ENCODE assay signal across 1 cellular context in the genomic region with DNA sequence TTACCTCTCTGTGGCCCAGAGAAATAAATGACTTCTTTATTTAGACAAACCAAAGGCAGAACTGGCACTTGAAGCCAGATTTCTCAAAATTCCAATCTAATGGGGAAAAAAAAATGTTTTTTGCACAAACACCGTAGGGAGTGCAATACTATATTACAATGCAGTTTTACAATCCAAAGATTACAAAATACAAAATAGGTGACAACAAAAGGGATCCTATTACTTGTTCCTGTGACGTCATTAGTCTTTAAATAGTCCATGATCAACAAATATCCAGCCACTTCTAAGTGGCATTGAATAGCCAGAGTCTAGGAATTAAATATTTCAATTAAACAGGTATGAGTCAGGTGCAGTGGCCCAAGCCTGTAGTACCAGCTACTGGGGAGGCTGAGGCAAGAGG.
TF ChIP-seq lines count a peak whose summit lies in the region.

No MANE protein-coding gene starts in this region.

TF ChIP-seq in IMR-90, 13 proteins besides CTCF, POLR2A, EP300 and RAD21:
- no peak for TF ChIP-seq CEBPB (IDR thresholded peaks at IDR 0.05; ENCODE audit: low read depth, low read length)
- TF ChIP-seq MXI1 (IDR thresholded peaks at IDR 0.05; ENCODE audit: borderline replicate concordance, low read depth, low read length), result no peak
- TF ChIP-seq, protein P1, sequence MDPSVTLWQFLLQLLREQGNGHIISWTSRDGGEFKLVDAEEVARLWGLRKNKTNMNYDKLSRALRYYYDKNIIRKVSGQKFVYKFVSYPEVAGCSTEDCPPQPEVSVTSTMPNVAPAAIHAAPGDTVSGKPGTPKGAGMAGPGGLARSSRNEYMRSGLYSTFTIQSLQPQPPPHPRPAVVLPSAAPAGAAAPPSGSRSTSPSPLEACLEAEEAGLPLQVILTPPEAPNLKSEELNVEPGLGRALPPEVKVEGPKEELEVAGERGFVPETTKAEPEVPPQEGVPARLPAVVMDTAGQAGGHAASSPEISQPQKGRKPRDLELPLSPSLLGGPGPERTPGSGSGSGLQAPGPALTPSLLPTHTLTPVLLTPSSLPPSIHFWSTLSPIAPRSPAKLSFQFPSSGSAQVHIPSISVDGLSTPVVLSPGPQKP (IDR thresholded peaks at IDR 0.05; ENCODE audit: borderline replicate concordance, low read depth, low read length), result no peak
- TF ChIP-seq CHD1 (IDR thresholded peaks at IDR 0.05; ENCODE audit: low read depth, low read length), result no peak
- no peak for TF ChIP-seq MAFK (IDR thresholded peaks at IDR 0.05; ENCODE audit: low read depth, low read length)
- no peak for TF ChIP-seq BHLHE40 (IDR thresholded peaks at IDR 0.05; ENCODE audit: low read depth, low read length)
- TF ChIP-seq RCOR1 (IDR thresholded peaks at IDR 0.05; ENCODE audit: insufficient replicate concordance, low read length), result no peak
- no peak for TF ChIP-seq NFE2L2 (IDR thresholded peaks at IDR 0.05; ENCODE audit: low read depth, low read length)
- no peak for TF ChIP-seq MAZ (IDR thresholded peaks at IDR 0.05; ENCODE audit: borderline replicate concordance, low read depth, low read length)
- TF ChIP-seq, protein P2, sequence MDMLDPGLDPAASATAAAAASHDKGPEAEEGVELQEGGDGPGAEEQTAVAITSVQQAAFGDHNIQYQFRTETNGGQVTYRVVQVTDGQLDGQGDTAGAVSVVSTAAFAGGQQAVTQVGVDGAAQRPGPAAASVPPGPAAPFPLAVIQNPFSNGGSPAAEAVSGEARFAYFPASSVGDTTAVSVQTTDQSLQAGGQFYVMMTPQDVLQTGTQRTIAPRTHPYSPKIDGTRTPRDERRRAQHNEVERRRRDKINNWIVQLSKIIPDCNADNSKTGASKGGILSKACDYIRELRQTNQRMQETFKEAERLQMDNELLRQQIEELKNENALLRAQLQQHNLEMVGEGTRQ (IDR thresholded peaks at IDR 0.05; ENCODE audit: low read depth, low read length), result no peak
